ENCODE assay signal across 1 cellular context in the genomic region with DNA sequence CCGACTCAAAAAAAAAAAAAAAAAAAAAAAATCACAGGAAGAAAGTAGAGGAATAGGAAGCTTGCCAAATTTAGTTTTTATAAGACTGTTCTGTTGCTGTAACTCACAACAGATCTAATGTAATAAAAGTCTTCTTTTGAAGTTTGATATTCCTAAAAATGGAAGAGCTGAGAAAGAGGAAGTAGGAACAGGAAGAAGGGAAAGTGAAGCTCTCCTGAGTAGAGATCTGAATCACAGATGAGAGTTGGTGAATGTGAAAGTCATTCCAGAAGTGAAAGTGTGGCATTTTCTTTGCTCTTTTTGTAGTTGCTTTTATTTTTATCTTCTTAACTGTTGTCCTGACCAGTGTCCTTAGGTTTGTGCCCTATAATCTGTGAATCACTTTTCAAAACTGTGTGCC.
TF ChIP-seq lines count a peak whose summit lies in the region.

No MANE protein-coding gene starts in this region.

TF ChIP-seq in endothelial cell of umbilical vein, 7 proteins besides CTCF, POLR2A, EP300 and RAD21 (continued from another document):
- TF ChIP-seq FOS (IDR thresholded peaks at IDR 0.05; ENCODE audit: borderline replicate concordance, insufficient read depth, low read length) (no peak), GATA2 (IDR thresholded peaks at IDR 0.05; ENCODE audit: insufficient read depth, insufficient read length, low read depth, low read length) (no peak), MYC (IDR thresholded peaks at IDR 0.05; ENCODE audit: low read depth, low read length) (no peak), EZH2 (IDR thresholded peaks at IDR 0.05; ENCODE audit: borderline replicate concordance, low read depth, low read length, severe bottlenecking) (no peak), JUN (IDR thresholded peaks at IDR 0.05; ENCODE audit: borderline replicate concordance, insufficient read depth, insufficient read length, low read depth) (no peak)
- TF ChIP-seq, protein P1, sequence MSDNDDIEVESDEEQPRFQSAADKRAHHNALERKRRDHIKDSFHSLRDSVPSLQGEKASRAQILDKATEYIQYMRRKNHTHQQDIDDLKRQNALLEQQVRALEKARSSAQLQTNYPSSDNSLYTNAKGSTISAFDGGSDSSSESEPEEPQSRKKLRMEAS (IDR thresholded peaks at IDR 0.05; ENCODE audit: insufficient read depth, insufficient read length) = no peak
